Comparison of ENCODE assay signal across 8 cellular contexts in the genomic region with DNA sequence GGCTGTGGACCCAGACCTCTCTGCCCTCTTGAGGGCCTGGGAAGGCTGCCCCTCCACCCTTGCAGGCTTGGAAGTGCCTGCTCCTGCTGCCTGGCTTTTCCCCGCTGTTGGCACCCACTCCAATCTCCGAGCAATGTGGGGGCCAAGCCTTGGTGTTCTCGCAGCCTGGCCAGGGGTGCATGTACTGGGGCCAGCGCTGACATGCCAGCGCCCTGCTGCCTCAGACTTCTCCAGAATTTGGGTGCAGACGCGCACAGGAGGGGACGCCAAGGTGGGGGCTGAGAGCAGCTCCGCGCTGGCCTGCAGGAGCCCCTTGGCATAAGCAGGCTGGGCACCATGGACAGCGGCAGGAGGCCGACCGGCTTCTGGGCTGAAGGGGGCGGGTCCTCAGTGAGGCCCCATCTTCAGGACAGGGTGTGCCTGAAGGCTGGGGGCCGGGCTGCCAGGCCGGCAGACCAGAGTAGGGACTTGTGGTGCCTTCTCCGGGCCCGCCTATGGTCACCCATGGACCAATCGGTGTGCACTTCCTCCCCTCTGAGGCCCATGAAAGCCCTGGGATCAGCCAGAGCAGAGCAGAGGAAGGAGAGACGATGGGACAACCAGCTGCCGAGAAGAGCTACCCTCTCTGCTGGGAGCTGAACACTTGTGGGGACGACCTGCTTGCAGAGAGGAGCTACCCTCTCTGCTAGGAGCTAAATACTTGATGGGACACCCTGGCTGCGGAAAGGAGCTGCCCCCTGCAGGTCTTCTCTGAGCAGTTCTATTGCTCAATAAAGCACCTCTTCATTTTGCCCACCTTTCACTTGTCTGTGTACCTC.
DNase-seq lines count a peak whose midpoint lies in the region; ATAC-seq and TF ChIP-seq lines count a peak whose summit lies in the region.

No MANE protein-coding gene starts in this region.

- H3K4me1 ChIP-seq in ES-I3 (ENCODE audit: insufficient read depth, low read length) (no peaks in the 10 kb centered on the region), Loucy (ENCODE audit: insufficient read depth, low read length, poor library complexity, severe bottlenecking) (no peaks in the 10 kb centered on the region), lung (ENCODE audit: control insufficient read depth in 2 of 2, insufficient read depth in 2 of 2, low read length in 2 of 2) (no peaks in the 10 kb centered on the region)

- no peaks in the 10 kb centered on the region for H3K27me3 Mint-ChIP-seq in activated T-helper 17 cell treated with anti-CD3 and anti-CD28 coated beads, Interleukin-2, amount 50 U/mL, for 72 hours

- H2AFZ ChIP-seq in Loucy (ENCODE audit: low read length) = no peak overlapping the region

- H4K20me1 ChIP-seq in Loucy (ENCODE audit: insufficient read depth, low read length, poor library complexity, severe bottlenecking) = no peaks in the 10 kb centered on the region

- H3K27me3 ChIP-seq in Loucy (ENCODE audit: insufficient read depth, low read length, poor library complexity, severe bottlenecking) (no peaks in the 10 kb centered on the region), lung (ENCODE audit: control insufficient read depth, insufficient read depth) (peaks cover 12% of the 10 kb centered on the region)

- no peaks in the 10 kb centered on the region for H3K79me2 ChIP-seq in Loucy (ENCODE audit: insufficient read depth, low read length)

- H3K9me3 Mint-ChIP-seq in activated T-helper 17 cell treated with anti-CD3 and anti-CD28 coated beads, Interleukin-2, amount 50 U/mL, for 72 hours = no peaks in the 10 kb centered on the region

- H3K4me3 ChIP-seq in Loucy (ENCODE audit: low read length, poor library complexity, severe bottlenecking) (no peak overlapping the region), cardiac fibroblast (replicated peaks in 1 of 2; ENCODE audit: low read depth in 2 of 2, low read length in 2 of 2) (no peak overlapping the region), lung (no peak overlapping the region)

- ATAC-seq in lung (ENCODE audit: insufficient read depth, low FRiP score) (peak; percentile 30), GM19023 (IDR thresholded peaks at IDR 0.05; ENCODE audit: unreplicated experiment) (no peak)
- ATAC-seq in activated T-helper 17 cell treated with anti-CD3 and anti-CD28 coated beads, Interleukin-2, amount 50 U/mL, for 72 hours (replicated peaks) = no peak

- H3K9me2 ChIP-seq in Loucy (replicated peaks; ENCODE audit: low read depth, low read length) = no peaks in the 10 kb centered on the region

- H3K27ac Mint-ChIP-seq in activated T-helper 17 cell treated with anti-CD3 and anti-CD28 coated beads, Interleukin-2, amount 50 U/mL, for 72 hours = no peak overlapping the region

- H3K9ac ChIP-seq in ES-I3 (ENCODE audit: low read depth, low read length) (peak overlapping the region; percentile 23; the same call in 1 of the 2 replicates), Loucy (ENCODE audit: low read depth, low read length, poor library complexity, severe bottlenecking) (no peak overlapping the region)

- H3K4me1 Mint-ChIP-seq in activated T-helper 17 cell treated with anti-CD3 and anti-CD28 coated beads, Interleukin-2, amount 50 U/mL, for 72 hours = no peaks in the 10 kb centered on the region

- no peaks in the 10 kb centered on the region for H3F3A ChIP-seq in Loucy (ENCODE audit: low read depth)

- no peak overlapping the region for H3K4me3 Mint-ChIP-seq in activated T-helper 17 cell treated with anti-CD3 and anti-CD28 coated beads, Interleukin-2, amount 50 U/mL, for 72 hours

- DNase-seq in cardiac fibroblast (ENCODE audit: low read depth in 2 of 2) (peak; percentile 26 to 31), lung (ENCODE audit: low spot score) (no peak), hepatic stellate cell (ENCODE audit: low spot score) (no peak), NCI-H748 (lab: John Stamatoyannopoulos, UW; ENCODE audit: unreplicated experiment) (no peak)

- H3K36me3 ChIP-seq in ES-I3 (ENCODE audit: insufficient read depth, low read length) (no peaks in the 10 kb centered on the region), Loucy (ENCODE audit: insufficient read depth, low read length) (no peaks in the 10 kb centered on the region), lung (ENCODE audit: control insufficient read depth in 2 of 2, insufficient read depth in 2 of 2, low read length in 2 of 2) (no peaks in the 10 kb centered on the region)

- no peak overlapping the region for H3K4me2 ChIP-seq in Loucy (ENCODE audit: low read depth, low read length, poor library complexity, severe bottlenecking)

- WGBS in lung, 2 donors = 8 to 28% methylated on average over 17 to 23 of the region's 23 CpGs

- TF ChIP-seq CTCF in Loucy (conservative IDR thresholded peaks at IDR 0.05; ENCODE audit: low read length) (peak; percentile 34), cardiac fibroblast (IDR thresholded peaks at IDR 0.05; ENCODE audit: low read depth, low read length) (peak; percentile 26), lung (IDR thresholded peaks at IDR 0.05; ENCODE audit: control extremely low read depth, extremely low read depth) (no peak)

- no peak overlapping the region for H3K27ac ChIP-seq in lung (ENCODE audit: low read depth in 1 of 2, low read length in 1 of 2)

- no peaks in the 10 kb centered on the region for H3K9me3 ChIP-seq in ES-I3 (ENCODE audit: control insufficient read depth, insufficient read depth, low read length)
- H3K9me3 ChIP-seq in Loucy (ENCODE audit: insufficient read depth, low read depth, low read length) = no peaks in the 10 kb centered on the region
- H3K9me3 ChIP-seq in lung (ENCODE audit: control insufficient read depth in 2 of 2, insufficient read depth in 1 of 2, low read length in 1 of 2) = no peaks in the 10 kb centered on the region

- no peaks in the 10 kb centered on the region for H3K36me3 Mint-ChIP-seq in activated T-helper 17 cell treated with anti-CD3 and anti-CD28 coated beads, Interleukin-2, amount 50 U/mL, for 72 hours (ENCODE audit: low read depth)

Comparison
In these comparisons a context has a peak if more than half of its experiments do, and no peak if none do; other contexts are left out.
1. DNase-seq: peak in cardiac fibroblast (2 of 2); none in lung (single experiment), hepatic stellate cell (single experiment) and NCI-H748 (single experiment).